9 cellular contexts compared by ENCODE assay signal in genomic region chr15:58330836-58331561, GRCh38.
DNase-seq lines count a peak whose midpoint lies in the region; ATAC-seq and TF ChIP-seq lines count a peak whose summit lies in the region.
"Had no signal": no experiment of that assay in that cellular context is flagged by ENCODE, and none has a peak within 500 bp of the region (broad histone marks: within the 10 kb centered on the region; RNA-seq: fewer than 3 reads in every experiment).

No MANE protein-coding gene starts in this region.

- H3K9me3 ChIP-seq in SJCRH30 (replicated peaks) (0 out of 2 replicates have a peak, but pooled peaks cover 4% of the 10 kb centered on the region), fibroblast of lung (ENCODE audit: control insufficient read depth, insufficient read depth, low read depth, low read length) (no peaks in the 10 kb centered on the region), psoas muscle (peaks cover 5% of the 10 kb centered on the region)

- H3K4me1 ChIP-seq in GM23338 (ENCODE audit: insufficient read depth) (peaks cover 33% of the 10 kb centered on the region), SJCRH30 (peaks cover 30% of the 10 kb centered on the region), fibroblast of lung (ENCODE audit: control insufficient read depth, extremely low read depth, insufficient read depth, low read length) (peaks cover 24% of the 10 kb centered on the region), psoas muscle (peaks cover 36% of the 10 kb centered on the region)

- no peaks in the 10 kb centered on the region for H4K20me1 ChIP-seq in GM23338 (replicated peaks; ENCODE audit: insufficient read depth)
- no peaks in the 10 kb centered on the region for H4K20me1 ChIP-seq in fibroblast of lung (ENCODE audit: control insufficient read depth, extremely low read depth, insufficient read depth, low read length)

- 30 to 51% (median 39%) methylated on average over 8 of the region's 8 CpGs for WGBS in psoas muscle, 3 donors

- no peaks in the 10 kb centered on the region; the same call in 2 of the 3 replicates for H3K36me3 Mint-ChIP-seq in GM23338 (ENCODE audit: low read depth)

- H3K4me2 ChIP-seq in GM23338 (peak overlapping the region; percentile 43), fibroblast of lung (ENCODE audit: extremely low read depth, insufficient read depth, low read length) (peak overlapping the region; percentile 11)

- no peak overlapping the region for H3K9ac ChIP-seq in fibroblast of lung (ENCODE audit: insufficient read depth, low read length)

- H3K27ac Mint-ChIP-seq in GM23338 = peak overlapping the region; percentile 61

- TF ChIP-seq CTCF in GM23338 (conservative IDR thresholded peaks at IDR 0.05; ENCODE audit: low read depth in 2 of 2) = no peak
- TF ChIP-seq CTCF in fibroblast of lung (conservative IDR thresholded peaks at IDR 0.05 in 1 of 2, IDR thresholded peaks at IDR 0.05 in 1 of 2; ENCODE audit: low read depth in 1 of 2, low read length in 2 of 2) = no peak
- no peak for TF ChIP-seq CTCF in psoas muscle (IDR thresholded peaks at IDR 0.05)

- no peaks in the 10 kb centered on the region for H3K79me2 ChIP-seq in GM23338 (replicated peaks; ENCODE audit: insufficient read depth)
- H3K79me2 ChIP-seq in fibroblast of lung (ENCODE audit: control insufficient read depth, insufficient read depth, low read length) = no peaks in the 10 kb centered on the region

- peak; percentile 50 for ATAC-seq in GM23338
- no peak for ATAC-seq in psoas muscle

- H3K27me3 Mint-ChIP-seq in GM23338 (ENCODE audit: insufficient read depth, low read depth, poor library complexity) = peaks cover 9% of the 10 kb centered on the region

- H3K36me3 ChIP-seq in GM23338 (ENCODE audit: insufficient read depth) (no peaks in the 10 kb centered on the region), SJCRH30 (no peaks in the 10 kb centered on the region), fibroblast of lung (ENCODE audit: control insufficient read depth, insufficient read depth, low read length) (no peaks in the 10 kb centered on the region), psoas muscle (ENCODE audit: insufficient read depth in 1 of 2, low read depth in 1 of 2) (no peaks in the 10 kb centered on the region)

- DNase-seq in GM23338 (ENCODE audit: low spot score) (no peak), SJCRH30 (peak; percentile 38 to 72), fibroblast of lung (ENCODE audit: low read depth in 2 of 2) (peak in 1 of 2 donors; percentile 27), psoas muscle (no peak), T1000 (lab: John Stamatoyannopoulos, UW) (no peak), dermis blood vessel endothelial cell (no peak), NCI-H524 treated with DMSO at 0.1 percent for 48 hours (lab: John Stamatoyannopoulos, UW) (no peak), glomerular visceral epithelial cell (ENCODE audit: extremely low spot score) (no peak)
- DNase-seq: occipital lobe had no signal

- H3K4me3 ChIP-seq in GM23338 (no peak overlapping the region), SJCRH30 (peak overlapping the region; percentile 39), fibroblast of lung (replicated peaks in 1 of 4; ENCODE audit: control extremely low read depth in 1 of 4, insufficient read depth in 1 of 4, low read depth in 3 of 4, low read length in 4 of 4) (no peak overlapping the region), psoas muscle (no peak overlapping the region)

- H3F3A ChIP-seq in GM23338 (replicated peaks; ENCODE audit: low read depth) = no peaks in the 10 kb centered on the region

- 0 out of 2 replicates have a peak, but pooled peaks cover 2% of the 10 kb centered on the region for H3K9me2 ChIP-seq in GM23338 (ENCODE audit: insufficient read depth)

- H3K4me3 Mint-ChIP-seq in GM23338 = no peak overlapping the region; the same call in 2 of the 3 replicates

- 0 out of 2 replicates have a peak overlapping the region, but pooled peaks have one; percentile 24 for H3K27ac ChIP-seq in GM23338 (ENCODE audit: low read depth)
- peak overlapping the region; percentile 77 for H3K27ac ChIP-seq in SJCRH30
- peak overlapping the region; percentile 51 for H3K27ac ChIP-seq in fibroblast of lung (ENCODE audit: insufficient read depth, low read length)
- peak overlapping the region; percentile 95 for H3K27ac ChIP-seq in psoas muscle

- H3K27me3 ChIP-seq in GM23338 (ENCODE audit: insufficient read depth) = no peaks in the 10 kb centered on the region
- H3K27me3 ChIP-seq in SJCRH30 = no peaks in the 10 kb centered on the region
- no peaks in the 10 kb centered on the region for H3K27me3 ChIP-seq in fibroblast of lung (ENCODE audit: control insufficient read depth, insufficient read depth, low read length)
- H3K27me3 ChIP-seq in psoas muscle (ENCODE audit: insufficient read depth in 3 of 3, low read length in 2 of 3) = no peaks in the 10 kb centered on the region

- peaks cover 36% of the 10 kb centered on the region for H3K4me1 Mint-ChIP-seq in GM23338

- H2AFZ ChIP-seq in GM23338 (peak overlapping the region; percentile 92), fibroblast of lung (ENCODE audit: low read length) (no peak overlapping the region)

- peaks cover 6% of the 10 kb centered on the region; the same call in 2 of the 3 replicates for H3K9me3 Mint-ChIP-seq in GM23338

- intact Hi-C loops in psoas muscle (cut with DNase I) = loop anchor here (5.0 to 10.0 kb wide), 6 partner anchors 69 to 416 kb away; partner anchors contain the start of gene ADAM10 (in 2 of the 2)

TF ChIP-seq in GM23338, 12 proteins besides CTCF, POLR2A, EP300 and RAD21 (continues in another document):
- no peak for TF ChIP-seq ZNF114 (CRISPR knock-in tag; IDR thresholded peaks at IDR 0.05)
- TF ChIP-seq EZH2phosphoT487 (IDR thresholded peaks at IDR 0.05; ENCODE audit: unreplicated experiment) = no peak
- no peak for TF ChIP-seq POLR2AphosphoS5 (IDR thresholded peaks at IDR 0.05; ENCODE audit: low read depth)
- no peak for TF ChIP-seq REST (IDR thresholded peaks at IDR 0.05; ENCODE audit: unreplicated experiment)
- no peak for TF ChIP-seq NANOG (IDR thresholded peaks at IDR 0.05; ENCODE audit: borderline replicate concordance)
- TF ChIP-seq STAT1 (IDR thresholded peaks at IDR 0.05; ENCODE audit: unreplicated experiment) = no peak
- TF ChIP-seq EZH2 (IDR thresholded peaks at IDR 0.05; ENCODE audit: low read depth, unreplicated experiment) = no peak
- TF ChIP-seq JUNB (IDR thresholded peaks at IDR 0.05; ENCODE audit: unreplicated experiment) = no peak
- no peak for TF ChIP-seq ETS1 (IDR thresholded peaks at IDR 0.05)
- no peak for TF ChIP-seq CREB1 (CRISPR knock-in tag; IDR thresholded peaks at IDR 0.05; ENCODE audit: low read depth)
- no peak for TF ChIP-seq ZNF331 (CRISPR knock-in tag; IDR thresholded peaks at IDR 0.05; ENCODE audit: low read depth)

Comparison
In these comparisons a context has a peak if more than half of its experiments do, and no peak if none do; other contexts are left out.
1. DNase-seq: peak in SJCRH30 (2 of 2); none in GM23338 (single experiment), psoas muscle (0 of 2), T1000 (single experiment), dermis blood vessel endothelial cell (single experiment), NCI-H524 treated with DMSO at 0.1 percent for 48 hours (single experiment) and glomerular visceral epithelial cell (single experiment).
2. H3K27ac ChIP-seq: peak in every context shown above with its lines; median percentile 95 in psoas muscle; 77 in SJCRH30; 51 in fibroblast of lung; 24 in GM23338.